23 cellular contexts compared by ENCODE assay signal in genomic region chr10:44765299-44765698, GRCh38.
"Had no signal": no experiment of that assay in that cellular context is flagged by ENCODE, and none has a peak within 500 bp of the region (broad histone marks: within the 10 kb centered on the region; RNA-seq: fewer than 3 reads in every experiment).

No MANE protein-coding gene starts in this region.

- H3K27me3 Mint-ChIP-seq: IgD-negative memory B cell had no signal

- H3K27ac Mint-ChIP-seq: IgD-negative memory B cell had no signal

- H3K4me1 Mint-ChIP-seq: IgD-negative memory B cell had no signal

- H3K27ac ChIP-seq: HL-60, SJSA1, SK-N-MC had no signal

- H3K9me3 ChIP-seq: SJSA1 had no signal

- DNase-seq: KBM-7, MV-4-11, NCI-H1048, NCI-H1105 treated with DMSO at 0.1 percent for 48 hours, NCI-H1417 treated with DMSO at 0.1 percent for 48 hours, NCI-H146, NCI-H1694 treated with DMSO at 0.1 percent for 48 hours, NCI-H1930, NCI-H2081 treated with DMSO at 0.1 percent for 48 hours, NCI-H2171, NCI-H226, NCI-H446, NCI-H510A, NCI-H524 treated with DMSO at 0.1 percent for 48 hours, NCI-H69, NCI-H774, Right ventricle myocardium superior, RPMI8226, SIG-M5 had no signal

- H3K4me3 ChIP-seq: SJSA1, SK-N-MC had no signal

- H3K4me1 ChIP-seq: SJSA1 had no signal

- H3K27me3 ChIP-seq: SJSA1 had no signal

- H3K9me3 Mint-ChIP-seq: IgD-negative memory B cell had no signal

- H3K36me3 Mint-ChIP-seq: IgD-negative memory B cell had no signal

- H3K36me3 ChIP-seq: SJSA1 had no signal
